ENCODE assay signal across 17 cellular contexts in the genomic region with DNA sequence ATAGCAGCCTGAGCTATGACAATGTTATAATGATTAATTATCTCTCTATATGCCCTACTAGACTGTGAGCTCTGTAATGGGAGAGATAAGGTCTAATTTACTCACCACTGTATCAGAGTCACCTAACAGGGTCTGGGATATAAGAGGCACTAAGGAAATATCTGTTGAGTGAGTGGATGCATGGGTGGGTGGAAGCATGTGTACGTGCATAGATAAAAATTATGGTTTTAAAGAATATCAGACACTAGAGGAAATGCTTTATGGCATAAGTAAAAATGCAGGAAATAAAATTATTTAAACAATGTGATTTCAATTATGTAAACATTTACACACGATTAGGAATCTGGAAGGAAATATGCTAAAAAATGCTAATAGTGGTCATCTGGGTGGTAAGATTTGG.
DNase-seq lines count a peak whose midpoint lies in the region; ATAC-seq and TF ChIP-seq lines count a peak whose summit lies in the region.
"Had no signal": no experiment of that assay in that cellular context is flagged by ENCODE, and none has a peak within 500 bp of the region (broad histone marks: within the 10 kb centered on the region; RNA-seq: fewer than 3 reads in every experiment).

No MANE protein-coding gene starts in this region.

- no peaks in the 10 kb centered on the region for H3K9me3 Mint-ChIP-seq in activated CD4-positive, alpha-beta T cell treated with anti-CD3 and anti-CD28 coated beads, Interleukin-2, amount 10 ng/mL, durations not matched to agents 24 days and 14 days
- no peaks in the 10 kb centered on the region for H3K9me3 Mint-ChIP-seq in activated CD8-positive, alpha-beta T cell treated with anti-CD3 and anti-CD28 coated beads for 36 hours
- H3K9me3 Mint-ChIP-seq: CD4-positive, alpha-beta T cell had no signal

- no peak overlapping the region for H3K4me3 ChIP-seq in fibroblast of pulmonary artery (replicated peaks; ENCODE audit: low read depth, low read length)

- no peaks in the 10 kb centered on the region for H3K4me1 Mint-ChIP-seq in activated CD4-positive, alpha-beta T cell treated with anti-CD3 and anti-CD28 coated beads, Interleukin-2, amount 10 ng/mL, durations not matched to agents 24 days and 14 days
- no peaks in the 10 kb centered on the region for H3K4me1 Mint-ChIP-seq in activated CD8-positive, alpha-beta T cell treated with anti-CD3 and anti-CD28 coated beads for 36 hours (ENCODE audit: low read depth)

- ATAC-seq in activated CD8-positive, alpha-beta T cell treated with anti-CD3 and anti-CD28 coated beads for 36 hours, result no peak
- ATAC-seq: HepG2 had no signal

- DNase-seq in EH (ENCODE audit: low read depth) (peak; percentile 81), NCI-H226 (peak; percentile 40), fibroblast of pulmonary artery (ENCODE audit: low read depth) (peak; percentile 66), non-pigmented ciliary epithelial cell (ENCODE audit: low read depth) (peak; percentile 59), NCI-H1092 (lab: John Stamatoyannopoulos, UW) (no peak), NCI-H524 treated with DMSO at 0.1 percent for 48 hours (lab: John Stamatoyannopoulos, UW) (no peak)
- DNase-seq in activated CD4-positive, alpha-beta T cell treated with anti-CD3 and anti-CD28 coated beads, Interleukin-2, amount 10 ng/mL, durations not matched to agents 24 days and 14 days, result no peak
- no peak for DNase-seq in activated CD8-positive, alpha-beta T cell treated with anti-CD3 and anti-CD28 coated beads for 36 hours
- DNase-seq: ACHN; BE2C; CD4-positive, alpha-beta T cell; HCEC 1CT; NCI-H1436 treated with DMSO at 0.1 percent for 48 hours; NCI-H2029 treated with DMSO at 0.1 percent for 48 hours; NCI-H2171 treated with DMSO at 0.1 percent for 48 hours; NCI-H82 had no signal

- TF ChIP-seq CTCF in fibroblast of pulmonary artery (IDR thresholded peaks at IDR 0.05; ENCODE audit: low read length, missing control alignments), result no peak
- TF ChIP-seq CTCF in activated CD8-positive, alpha-beta T cell treated with anti-CD3 and anti-CD28 coated beads for 36 hours (IDR thresholded peaks at IDR 0.05), result no peak

- H3K27ac Mint-ChIP-seq in activated CD4-positive, alpha-beta T cell treated with anti-CD3 and anti-CD28 coated beads, Interleukin-2, amount 10 ng/mL, durations not matched to agents 24 days and 14 days, result no peak overlapping the region
- no peak overlapping the region for H3K27ac Mint-ChIP-seq in activated CD8-positive, alpha-beta T cell treated with anti-CD3 and anti-CD28 coated beads for 36 hours
- H3K27ac Mint-ChIP-seq: CD4-positive, alpha-beta T cell had no signal

- CTCF ChIA-PET in activated CD8-positive, alpha-beta T cell treated with anti-CD3 and anti-CD28 coated beads for 36 hours (lab: Charles Lee), result no interaction called here

- peaks cover 3% of the 10 kb centered on the region for H3K27me3 Mint-ChIP-seq in activated CD4-positive, alpha-beta T cell treated with anti-CD3 and anti-CD28 coated beads, Interleukin-2, amount 10 ng/mL, durations not matched to agents 24 days and 14 days
- peaks cover 7% of the 10 kb centered on the region for H3K27me3 Mint-ChIP-seq in activated CD8-positive, alpha-beta T cell treated with anti-CD3 and anti-CD28 coated beads for 36 hours

- H3K4me3 Mint-ChIP-seq in activated CD4-positive, alpha-beta T cell treated with anti-CD3 and anti-CD28 coated beads, Interleukin-2, amount 10 ng/mL, durations not matched to agents 24 days and 14 days, result no peak overlapping the region
- no peak overlapping the region for H3K4me3 Mint-ChIP-seq in activated CD8-positive, alpha-beta T cell treated with anti-CD3 and anti-CD28 coated beads for 36 hours
- H3K4me3 Mint-ChIP-seq: CD4-positive, alpha-beta T cell had no signal

- intact Hi-C loops in activated CD4-positive, alpha-beta T cell treated with anti-CD3 and anti-CD28 coated beads, Interleukin-2, amount 10 ng/mL, durations not matched to agents 24 days and 14 days (cut with micrococcal nuclease), result no loop called here
- intact Hi-C loops in activated CD8-positive, alpha-beta T cell treated with anti-CD3 and anti-CD28 coated beads for 36 hours (cut with micrococcal nuclease), result no loop called here

- POLR2A ChIA-PET in activated CD8-positive, alpha-beta T cell treated with anti-CD3 and anti-CD28 coated beads for 36 hours (lab: Charles Lee), result no interaction called here

- no peaks in the 10 kb centered on the region for H3K36me3 Mint-ChIP-seq in activated CD4-positive, alpha-beta T cell treated with anti-CD3 and anti-CD28 coated beads, Interleukin-2, amount 10 ng/mL, durations not matched to agents 24 days and 14 days (ENCODE audit: low read depth)
- no peaks in the 10 kb centered on the region for H3K36me3 Mint-ChIP-seq in activated CD8-positive, alpha-beta T cell treated with anti-CD3 and anti-CD28 coated beads for 36 hours (ENCODE audit: low read depth)

Comparison
In these comparisons a context has a peak if more than half of its experiments do, and no peak if none do; other contexts are left out.
1. DNase-seq: peak in EH (single experiment), NCI-H226 (single experiment), fibroblast of pulmonary artery (single experiment) and non-pigmented ciliary epithelial cell (single experiment); none in NCI-H1092 (single experiment), activated CD4-positive, alpha-beta T cell treated with anti-CD3 and anti-CD28 coated beads, Interleukin-2, amount 10 ng/mL, durations not matched to agents 24 days and 14 days (single experiment), activated CD8-positive, alpha-beta T cell treated with anti-CD3 and anti-CD28 coated beads for 36 hours (single experiment) and NCI-H524 treated with DMSO at 0.1 percent for 48 hours (single experiment).